8 cellular contexts compared by ENCODE assay signal in the genomic region with DNA sequence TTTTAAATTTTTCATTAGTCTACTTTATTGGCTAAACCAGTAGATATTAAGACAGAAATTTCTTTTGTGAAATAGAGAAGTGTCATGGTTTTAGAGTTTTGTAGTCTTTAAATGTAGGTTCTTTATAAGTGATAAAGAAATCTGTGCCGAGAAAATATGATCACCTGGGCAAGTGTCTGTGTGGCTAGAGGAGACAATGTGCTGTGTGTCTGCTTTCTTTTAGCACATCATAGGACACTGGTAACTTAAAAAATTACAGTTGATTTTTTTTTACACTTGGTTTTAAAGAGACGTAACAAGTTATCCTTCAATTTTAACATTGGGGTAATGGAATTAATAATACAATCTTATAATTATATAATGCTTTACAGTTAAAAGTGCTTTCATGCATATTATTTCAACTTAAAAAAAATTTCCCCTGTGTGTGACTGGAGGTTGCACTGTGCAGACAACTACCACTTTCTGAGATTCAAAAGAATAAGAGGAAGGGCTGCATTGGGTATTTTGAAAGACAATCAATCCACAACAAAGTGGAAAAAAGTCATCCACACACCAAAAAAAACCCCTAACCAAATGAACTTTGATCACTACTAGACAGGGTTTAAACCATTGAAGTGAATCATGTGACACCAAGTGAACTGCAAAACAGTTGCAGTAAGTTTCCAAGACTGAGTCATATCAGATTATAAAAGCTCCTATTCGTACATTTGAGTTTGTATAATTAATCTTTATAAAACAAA. TPM values are rescaled to one million over a fixed set of nuclear protein-coding genes. Genes with fewer than 3 reads are reported as not detected.
DNase-seq lines count a peak whose midpoint lies in the region; ATAC-seq, FAIRE-seq and TF ChIP-seq lines count a peak whose summit lies in the region.

No MANE protein-coding gene starts in this region.

- H3K4me3 ChIP-seq in effector memory CD4-positive, alpha-beta T cell (ENCODE audit: insufficient read depth, low read depth, low read length, poor library complexity, severe bottlenecking): no peak overlapping the region
- no peak overlapping the region for H3K4me3 ChIP-seq in heart right ventricle

- 79 to 90% methylated on average over 3 of the region's 3 CpGs for WGBS in heart right ventricle, 2 donors

- no peak for TF ChIP-seq POLR2A in GM12892 (IDR thresholded peaks at IDR 0.05; ENCODE audit: low read depth, low read length)

- FAIRE-seq in GM12892 (lab: Jason Lieb, UNC): peak; percentile 68

- H3K27ac ChIP-seq in KOPT-K1 (ENCODE audit: low read depth, low read length, poor library complexity, severe bottlenecking) (peak overlapping the region; percentile 67), heart right ventricle (peak overlapping the region in 1 of 10 donors; percentile 44)
- H3K27ac ChIP-seq in effector memory CD4-positive, alpha-beta T cell (ENCODE audit: insufficient read depth, low read length, poor library complexity, severe bottlenecking): peak overlapping the region; percentile 60

- ATAC-seq in GM21576 (IDR thresholded peaks at IDR 0.05; ENCODE audit: unreplicated experiment) (peak; percentile 54), heart right ventricle (no peak)

- H3K36me3 ChIP-seq in KOPT-K1 (ENCODE audit: insufficient read depth, low read length): no peaks in the 10 kb centered on the region
- H3K36me3 ChIP-seq in effector memory CD4-positive, alpha-beta T cell (ENCODE audit: control insufficient read depth, insufficient read depth, low read length): no peaks in the 10 kb centered on the region
- H3K36me3 ChIP-seq in heart right ventricle: peaks cover 0 to under 1% (median 0%) of the 10 kb centered on the region in 9 donors

- no peaks in the 10 kb centered on the region for H3K27me3 ChIP-seq in effector memory CD4-positive, alpha-beta T cell (replicated peaks; ENCODE audit: control insufficient read depth, insufficient read depth, low read length, poor library complexity, severe bottlenecking)
- H3K27me3 ChIP-seq in heart right ventricle: no peaks in the 10 kb centered on the region

- intact Hi-C loops in heart right ventricle (cut with DNase I): no loop called here

- H3K4me1 ChIP-seq in effector memory CD4-positive, alpha-beta T cell (ENCODE audit: control insufficient read depth, insufficient read depth, low read length, poor library complexity, severe bottlenecking): peaks cover 16% of the 10 kb centered on the region
- peaks cover 0 to 28% (median 0%) of the 10 kb centered on the region in 9 donors for H3K4me1 ChIP-seq in heart right ventricle

- H3K9me3 ChIP-seq in KOPT-K1 (ENCODE audit: insufficient read depth, low read length, poor library complexity, severe bottlenecking) (no peaks in the 10 kb centered on the region), heart right ventricle (peaks cover 0 to 10% (median 0%) of the 10 kb centered on the region in 11 donors)
- no peaks in the 10 kb centered on the region for H3K9me3 ChIP-seq in effector memory CD4-positive, alpha-beta T cell (ENCODE audit: control insufficient read depth, low read length)

- no peak for TF ChIP-seq CTCF in heart right ventricle (IDR thresholded peaks at IDR 0.05)

- DNase-seq in GM12892 (ENCODE audit: insufficient read length): no peak
- DNase-seq in effector memory CD4-positive, alpha-beta T cell: no peak
- DNase-seq in heart right ventricle: no peak
- no peak for DNase-seq in HK-2 (ENCODE audit: unreplicated experiment)
- DNase-seq in NCI-H510A treated with DMSO at 0.1 percent for 48 hours (lab: John Stamatoyannopoulos, UW): no peak
- DNase-seq in NCI-H345 (lab: John Stamatoyannopoulos, UW): no peak

RNA-seq across cellular contexts. Expression of gene GFI1, which starts 50.0 kb away (rescaled TPM):
- 2.8 TPM for polyA plus RNA-seq in GM12892 (2012; ENCODE audit: missing spikeins)
- 1 to 10 TPM in 1 of 10 donors, under 1 TPM in 6, not detected in 3; 0.10 to 1.3 (median 0.18) TPM for total RNA-seq in heart right ventricle
- polyA plus RNA-seq in heart right ventricle: under 1 TPM; 0.09 to 0.15 TPM
